In the genomic region with DNA sequence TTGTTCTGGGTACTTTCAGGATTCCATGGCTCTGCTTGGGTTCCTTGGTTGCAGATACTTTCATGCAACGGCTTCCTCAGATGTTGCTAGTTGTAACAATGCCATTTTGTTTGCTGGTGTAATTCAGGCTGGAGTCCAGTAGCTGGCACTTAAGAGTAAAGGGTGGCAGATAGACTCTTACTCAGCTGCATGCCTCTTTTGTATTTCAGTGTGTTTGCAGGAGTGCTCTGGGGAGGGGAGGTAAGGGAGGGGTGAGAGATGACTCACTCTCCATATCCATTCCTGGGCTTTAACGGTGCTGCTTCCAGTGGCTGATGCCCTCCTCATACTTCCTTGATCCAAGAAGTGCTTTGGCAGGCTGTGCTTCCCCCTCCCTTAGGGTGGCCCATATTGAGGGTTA, we compare ENCODE assay signal across 10 cellular contexts.
DNase-seq lines count a peak whose midpoint lies in the region; ATAC-seq and TF ChIP-seq lines count a peak whose summit lies in the region.
"Had no signal": no experiment of that assay in that cellular context is flagged by ENCODE, and none has a peak within 500 bp of the region (broad histone marks: within the 10 kb centered on the region; RNA-seq: fewer than 3 reads in every experiment).

No MANE protein-coding gene starts in this region.

- H3K36me3 ChIP-seq in HCT116 (ENCODE audit: control insufficient read depth in 1 of 2, insufficient read depth in 2 of 2, low read length in 2 of 2) (no peaks in the 10 kb centered on the region), SK-N-SH (replicated peaks in 1 of 2; ENCODE audit: control insufficient read depth in 1 of 2, insufficient read depth in 2 of 2, low read length in 1 of 2) (no peaks in the 10 kb centered on the region), cardiac muscle cell (no peaks in the 10 kb centered on the region)

- peak; percentile 97 for ATAC-seq in HCT116
- no peak for ATAC-seq in HG02571 (IDR thresholded peaks at IDR 0.05; ENCODE audit: unreplicated experiment)
- no peak for ATAC-seq in HG03196 (IDR thresholded peaks at IDR 0.05; ENCODE audit: unreplicated experiment)
- ATAC-seq: activated naive CD4-positive, alpha-beta T cell treated with anti-CD3 and anti-CD28 coated beads, Interleukin-2, amount 50 U/mL, for 72 hours had no signal

- no TSS peak for BruUV-seq in HCT116 (replicated peaks; lab: Mats Ljungman, UMichigan)

- H3F3A ChIP-seq in SK-N-SH (replicated peaks; ENCODE audit: insufficient read depth), result no peaks in the 10 kb centered on the region

- H3K27ac ChIP-seq in HCT116 (ENCODE audit: low read depth, low read length) (no peak overlapping the region), SK-N-SH (ENCODE audit: low read depth in 2 of 2, low read length in 1 of 2) (no peak overlapping the region), cardiac muscle cell (no peak overlapping the region)

- H3K4me1 ChIP-seq in HCT116 (ENCODE audit: control insufficient read depth in 1 of 2, insufficient read depth in 2 of 2, low read length in 2 of 2) (peaks cover 0 to 7% of the 10 kb centered on the region in 2 experiments; a peak in 2 of 4 replicates), SK-N-SH (ENCODE audit: control insufficient read depth in 1 of 2, insufficient read depth in 2 of 2, low read depth in 1 of 2, low read length in 1 of 2) (no peaks in the 10 kb centered on the region), cardiac muscle cell (ENCODE audit: low read depth) (no peaks in the 10 kb centered on the region)

- H3K27me3 ChIP-seq in HCT116 (ENCODE audit: insufficient read depth, low read length), result no peaks in the 10 kb centered on the region
- H3K27me3 ChIP-seq in SK-N-SH (ENCODE audit: insufficient read depth), result no peaks in the 10 kb centered on the region
- H3K27me3 ChIP-seq in cardiac muscle cell, result no peaks in the 10 kb centered on the region

- H3K9ac ChIP-seq in HCT116 (ENCODE audit: low read length), result no peak overlapping the region
- no peak overlapping the region for H3K9ac ChIP-seq in SK-N-SH

- no peaks in the 10 kb centered on the region for H3K9me3 ChIP-seq in HCT116 (ENCODE audit: control insufficient read depth in 1 of 2, insufficient read depth in 1 of 2, low read depth in 1 of 2, low read length in 2 of 2)
- H3K9me3 ChIP-seq in SK-N-SH, result no peaks in the 10 kb centered on the region
- no peaks in the 10 kb centered on the region for H3K9me3 ChIP-seq in cardiac muscle cell (ENCODE audit: low read depth)

- peak in 1 of 2 experiments; percentile 57; a peak in 1 of 4 replicates for TF ChIP-seq EP300 in SK-N-SH (IDR thresholded peaks at IDR 0.05; ENCODE audit: borderline replicate concordance in 1 of 2, low read depth in 1 of 2, low read length in 1 of 2)

- POLR2A ChIA-PET in HCT116 (lab: Charles Lee) (no interaction called here), SK-N-SH (lab: Yijun Ruan, JAX) (no interaction called here), GM10248 (lab: Yijun Ruan, JAX) (no interaction called here)

- H3K9me2 ChIP-seq in HCT116 (ENCODE audit: insufficient read depth), result no peaks in the 10 kb centered on the region
- H3K9me2 ChIP-seq in SK-N-SH, result no peaks in the 10 kb centered on the region

- intact Hi-C loops in HCT116 (cut with micrococcal nuclease), result no loop called here

- H2AFZ ChIP-seq in HCT116 (ENCODE audit: low read depth, low read length, poor library complexity, severe bottlenecking) (peak overlapping the region; percentile 65), SK-N-SH (ENCODE audit: low read depth) (peak overlapping the region; percentile 66; the same call in 1 of the 2 replicates)

- H4K20me1 ChIP-seq in HCT116 (ENCODE audit: insufficient read depth), result no peaks in the 10 kb centered on the region
- H4K20me1 ChIP-seq in SK-N-SH (ENCODE audit: insufficient read depth), result no peaks in the 10 kb centered on the region

- H3K79me2 ChIP-seq in HCT116 (ENCODE audit: insufficient read depth, low read length), result no peaks in the 10 kb centered on the region
- no peaks in the 10 kb centered on the region for H3K79me2 ChIP-seq in SK-N-SH (ENCODE audit: insufficient read depth)

- CTCF ChIA-PET in HCT116 (lab: Charles Lee), result interaction anchor here (0.6 kb wide), 1 partner anchor 30 kb away, joined by 3 read pairs; no protein-coding TSS in a partner anchor
- CTCF ChIA-PET in SK-N-SH (lab: Yijun Ruan, JAX), result interaction anchor here (0.7 to 1.1 kb wide), 2 partner anchors 10 to 186 kb away, joined by 3 read pairs; no protein-coding TSS in a partner anchor
- CTCF ChIA-PET in GM10248 (lab: Yijun Ruan, JAX), result interaction anchor here (1.4 to 1.8 kb wide), 4 partner anchors 10 to 195 kb away, joined by 3 to 8 read pairs (median 4); no protein-coding TSS in a partner anchor

- peak; percentile 70 for TF ChIP-seq RAD21 in HCT116 (IDR thresholded peaks at IDR 0.05; ENCODE audit: low read depth)
- TF ChIP-seq RAD21 in SK-N-SH (IDR thresholded peaks at IDR 0.05; ENCODE audit: low read length), result peak; percentile 62

- TF ChIP-seq CTCF in HCT116 (IDR thresholded peaks at IDR 0.05 in 2 of 3, conservative IDR thresholded peaks at IDR 0.05 in 1 of 3; ENCODE audit: borderline replicate concordance in 1 of 3, insufficient read depth in 1 of 3, low read depth in 2 of 3, low read length in 2 of 3) (peak; percentile 41 to 48 (median 47); a peak in 4 of 6 replicates), SK-N-SH (IDR thresholded peaks at IDR 0.05) (peak; percentile 63), cardiac muscle cell (IDR thresholded peaks at IDR 0.05; ENCODE audit: low read depth, low read length) (peak; percentile 57), GM10248 (IDR thresholded peaks at IDR 0.05; ENCODE audit: control extremely low read depth, extremely low read depth, low read depth, missing control alignments) (no peak)

- no peak for TF ChIP-seq POLR2A in HCT116 (IDR thresholded peaks at IDR 0.05; ENCODE audit: borderline replicate concordance, extremely low read depth, insufficient read depth, insufficient read length)

- 38% methylated on average over 2 of the region's 2 CpGs for WGBS in SK-N-SH (ENCODE audit: low lambda C conversion rate)

- RAD21 ChIA-PET in HCT116 (lab: Charles Lee; ENCODE audit: low non-redundant PET in 1 of 2, low total read pairs in 2 of 2, uncharacterized antibody in 2 of 2, unreplicated experiment in 2 of 2), result no interaction called here

- H3K4me3 ChIP-seq in HCT116 (replicated peaks in 1 of 2; ENCODE audit: low read depth in 1 of 2, low read length in 2 of 2) (no peak overlapping the region), SK-N-SH (ENCODE audit: low read depth in 2 of 2, low read length in 1 of 2) (no peak overlapping the region), cardiac muscle cell (no peak overlapping the region)

- peak overlapping the region; percentile 25; the same call in 1 of the 2 replicates for H3K4me2 ChIP-seq in HCT116 (ENCODE audit: low read length)
- H3K4me2 ChIP-seq in SK-N-SH, result no peak overlapping the region

- DNase-seq in A172 (ENCODE audit: low spot score) (peak; percentile 92), HCT116 (ENCODE audit: low read depth, low spot score) (peak; percentile 65), SK-N-SH (peak; percentile 17), cardiac muscle cell (ENCODE audit: low read depth in 1 of 2, low spot score in 1 of 2) (peak in 1 of 2 donors; percentile 84), GM10248 (ENCODE audit: extremely low spot score) (no peak)
- DNase-seq in stimulated activated CD4-positive, alpha-beta T cell treated with anti-CD3 and anti-CD28 coated beads, Interleukin-4, amount 100 ng/mL, for 1 hour, result no peak
- DNase-seq: CD4-positive, alpha-beta memory T cell had no signal

TF ChIP-seq in HCT116, 20 proteins besides CTCF, POLR2A, EP300 and RAD21:
- no peak for TF ChIP-seq TCF7L2 (IDR thresholded peaks at IDR 0.05; ENCODE audit: borderline replicate concordance, extremely low read depth, insufficient read depth, insufficient read length)
- TF ChIP-seq POLR2AphosphoS5 (IDR thresholded peaks at IDR 0.05; ENCODE audit: low read depth, low read length), result no peak
- TF ChIP-seq YY1 (IDR thresholded peaks at IDR 0.05; ENCODE audit: extremely low read depth, insufficient replicate concordance, low read depth, low read length), result no peak
- no peak for TF ChIP-seq ZNF274 (IDR thresholded peaks at IDR 0.05; ENCODE audit: low read depth, low read length)
- peak; percentile 61 for TF ChIP-seq FOSL1 (IDR thresholded peaks at IDR 0.05; ENCODE audit: low read depth)
- peak; percentile 59 for TF ChIP-seq CBX3 (IDR thresholded peaks at IDR 0.05; ENCODE audit: low read depth)
- TF ChIP-seq EGR1 (IDR thresholded peaks at IDR 0.05; ENCODE audit: low read depth), result no peak
- TF ChIP-seq JUND (IDR thresholded peaks at IDR 0.05), result peak; percentile 50
- no peak for TF ChIP-seq EZH2phosphoT487 (IDR thresholded peaks at IDR 0.05; ENCODE audit: borderline replicate concordance)

TF ChIP-seq in SK-N-SH, 30 proteins besides CTCF, POLR2A, EP300 and RAD21 (continues in another document):
- TF ChIP-seq TCF12 (IDR thresholded peaks at IDR 0.05), result peak; percentile 64
- TF ChIP-seq, protein P1, sequence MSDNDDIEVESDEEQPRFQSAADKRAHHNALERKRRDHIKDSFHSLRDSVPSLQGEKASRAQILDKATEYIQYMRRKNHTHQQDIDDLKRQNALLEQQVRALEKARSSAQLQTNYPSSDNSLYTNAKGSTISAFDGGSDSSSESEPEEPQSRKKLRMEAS (IDR thresholded peaks at IDR 0.05; ENCODE audit: low read depth), result peak; percentile 46; the same call in 1 of the 2 replicates
- TF ChIP-seq CHD2 (IDR thresholded peaks at IDR 0.05; ENCODE audit: low read length, partially characterized antibody), result no peak
- TF ChIP-seq NRF1 (IDR thresholded peaks at IDR 0.05; ENCODE audit: low read depth, low read length), result peak; percentile 3; the same call in 1 of the 2 replicates
- TF ChIP-seq JUND (IDR thresholded peaks at IDR 0.05), result peak; percentile 86
- TF ChIP-seq RXRA (IDR thresholded peaks at IDR 0.05; ENCODE audit: borderline replicate concordance, low read depth), result peak; percentile 37; the same call in 1 of the 2 replicates
- no peak for TF ChIP-seq EZH2phosphoT487 (IDR thresholded peaks at IDR 0.05; ENCODE audit: borderline replicate concordance, low read depth)
- TF ChIP-seq NFIC (IDR thresholded peaks at IDR 0.05; ENCODE audit: borderline replicate concordance), result peak; percentile 54; the same call in 1 of the 2 replicates
- TF ChIP-seq SMC3 (IDR thresholded peaks at IDR 0.05; ENCODE audit: low read depth, low read length), result peak; percentile 70
- no peak for TF ChIP-seq TAF1 (IDR thresholded peaks at IDR 0.05; ENCODE audit: borderline replicate concordance, low read depth, low read length)
- TF ChIP-seq FOSL2 (IDR thresholded peaks at IDR 0.05; ENCODE audit: borderline replicate concordance, low read depth), result peak; percentile 92
- TF ChIP-seq, protein P2, sequence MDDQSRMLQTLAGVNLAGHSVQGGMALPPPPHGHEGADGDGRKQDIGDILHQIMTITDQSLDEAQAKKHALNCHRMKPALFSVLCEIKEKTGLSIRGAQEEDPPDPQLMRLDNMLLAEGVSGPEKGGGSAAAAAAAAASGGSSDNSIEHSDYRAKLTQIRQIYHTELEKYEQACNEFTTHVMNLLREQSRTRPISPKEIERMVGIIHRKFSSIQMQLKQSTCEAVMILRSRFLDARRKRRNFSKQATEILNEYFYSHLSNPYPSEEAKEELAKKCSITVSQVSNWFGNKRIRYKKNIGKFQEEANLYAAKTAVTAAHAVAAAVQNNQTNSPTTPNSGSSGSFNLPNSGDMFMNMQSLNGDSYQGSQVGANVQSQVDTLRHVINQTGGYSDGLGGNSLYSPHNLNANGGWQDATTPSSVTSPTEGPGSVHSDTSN (IDR thresholded peaks at IDR 0.05), result peak; percentile 55

Comparison
In these comparisons a context has a peak if more than half of its experiments do, and no peak if none do; other contexts are left out.
1. DNase-seq: peak in A172 (single experiment), HCT116 (single experiment) and SK-N-SH (single experiment); none in stimulated activated CD4-positive, alpha-beta T cell treated with anti-CD3 and anti-CD28 coated beads, Interleukin-4, amount 100 ng/mL, for 1 hour (single experiment) and GM10248 (single experiment).